In the genomic region with DNA sequence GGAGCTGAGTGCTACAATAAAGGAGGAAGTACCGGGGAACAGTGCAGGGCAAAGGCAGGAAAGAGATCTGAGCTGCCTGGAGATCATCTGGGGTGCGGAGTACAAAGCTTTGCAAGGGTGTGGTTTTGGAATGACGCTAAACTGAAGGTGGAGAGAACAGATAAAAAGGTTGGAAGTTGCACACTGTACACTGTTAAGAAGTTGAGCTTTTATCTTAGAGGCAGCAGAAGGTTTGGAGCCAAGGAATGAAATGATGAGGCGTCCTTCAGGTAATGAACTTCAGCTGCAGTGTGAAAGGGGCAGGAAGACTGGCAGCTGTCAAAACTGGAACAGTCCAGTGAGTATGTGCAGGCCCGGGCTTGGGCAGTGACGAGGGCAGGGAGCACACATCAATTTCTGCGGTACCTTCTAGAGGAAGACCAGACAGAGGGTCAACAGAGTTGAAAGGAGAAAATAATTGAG, we compare ENCODE assay signal across 16 cellular contexts. TPM values are rescaled to one million over a fixed set of nuclear protein-coding genes. Genes with fewer than 3 reads are reported as not detected.
DNase-seq lines count a peak whose midpoint lies in the region; ATAC-seq and TF ChIP-seq lines count a peak whose summit lies in the region.
"Had no signal": no experiment of that assay in that cellular context is flagged by ENCODE, and none has a peak within 500 bp of the region (broad histone marks: within the 10 kb centered on the region; RNA-seq: fewer than 3 reads in every experiment).

No MANE protein-coding gene starts in this region.

- CTCF ChIA-PET in SK-N-SH (lab: Yijun Ruan, JAX) = interaction anchor here (0.6 to 1.2 kb wide), 4 partner anchors 9 to 47 kb away, joined by 3 read pairs; no protein-coding TSS in a partner anchor
- CTCF ChIA-PET in PC-3 (lab: Charles Lee) = interaction anchor here (0.6 kb wide), 1 partner anchor 27 kb away, joined by 9 read pairs; no protein-coding TSS in a partner anchor

- DNase-seq in SK-N-SH (no peak), PC-3 (no peak), chondrocyte (ENCODE audit: low spot score) (no peak), nephron progenitor cell (no peak), A172 (ENCODE audit: low spot score) (no peak), SHP77 (lab: John Stamatoyannopoulos, UW) (no peak), NCI-H2196 treated with DMSO at 0.1 percent for 48 hours (lab: John Stamatoyannopoulos, UW; ENCODE audit: unreplicated experiment) (no peak)
- DNase-seq: activated CD4-positive, alpha-beta T cell treated with anti-CD3 and anti-CD28 coated beads, Interleukin-2, amount 50 U/mL, for 4 hours; activated gamma-delta T cell treated with Interleukin-2 at 50 U/mL for 16 hours; H7; heart left ventricle had no signal

- TF ChIP-seq CTCF in SK-N-SH (IDR thresholded peaks at IDR 0.05) (no peak), PC-3 (conservative IDR thresholded peaks at IDR 0.05; ENCODE audit: low read depth, low read length) (no peak), chondrocyte (IDR thresholded peaks at IDR 0.05) (no peak), nephron progenitor cell (IDR thresholded peaks at IDR 0.05) (no peak)

- H3K4me3 Mint-ChIP-seq in chondrocyte (ENCODE audit: unreplicated experiment) (no peak overlapping the region), nephron progenitor cell (no peak overlapping the region)

- no peak overlapping the region for H3K4me2 ChIP-seq in SK-N-SH
- no peak overlapping the region for H3K4me2 ChIP-seq in PC-3 (ENCODE audit: low read length)

- H2AFZ ChIP-seq in SK-N-SH (ENCODE audit: low read depth) = no peak overlapping the region
- no peak overlapping the region for H2AFZ ChIP-seq in PC-3 (ENCODE audit: low read length)

- WGBS in SK-N-SH (ENCODE audit: low lambda C conversion rate) = 93% methylated on average over 7 of the region's 7 CpGs

- H3K36me3 ChIP-seq in SK-N-SH (replicated peaks in 1 of 2; ENCODE audit: control insufficient read depth in 1 of 2, insufficient read depth in 2 of 2, low read length in 1 of 2) = peaks cover 74 to 90% of the 10 kb centered on the region in 2 experiments
- peaks cover 65% of the 10 kb centered on the region for H3K36me3 ChIP-seq in PC-3 (ENCODE audit: low read depth, low read length)

- H3K27me3 Mint-ChIP-seq in chondrocyte (ENCODE audit: low read depth) (no peaks in the 10 kb centered on the region), nephron progenitor cell (ENCODE audit: low read depth, poor library complexity) (peaks cover 2% of the 10 kb centered on the region)

- TSS peak; percentile 63 for BruUV-seq in PC-3 (replicated peaks; lab: Mats Ljungman, UMichigan)

- peaks cover 67% of the 10 kb centered on the region for H3K36me3 Mint-ChIP-seq in chondrocyte (ENCODE audit: low read depth)
- peaks cover 96% of the 10 kb centered on the region for H3K36me3 Mint-ChIP-seq in nephron progenitor cell (ENCODE audit: low read depth)

- H3K79me2 ChIP-seq in SK-N-SH (ENCODE audit: insufficient read depth) (peaks cover 11% of the 10 kb centered on the region; the same call in 1 of the 2 replicates), PC-3 (ENCODE audit: low read length) (no peaks in the 10 kb centered on the region)

- H3K27me3 ChIP-seq in SK-N-SH (ENCODE audit: insufficient read depth) = no peaks in the 10 kb centered on the region
- no peaks in the 10 kb centered on the region for H3K27me3 ChIP-seq in PC-3 (ENCODE audit: low read length)
- H3K27me3 ChIP-seq: heart left ventricle had no signal

- no peak for TF ChIP-seq RAD21 in SK-N-SH (IDR thresholded peaks at IDR 0.05; ENCODE audit: low read length)

- TF ChIP-seq EP300 in SK-N-SH (IDR thresholded peaks at IDR 0.05; ENCODE audit: borderline replicate concordance in 1 of 2, low read depth in 1 of 2, low read length in 1 of 2) = no peak

- H3K4me3 ChIP-seq in SK-N-SH (ENCODE audit: low read depth in 2 of 2, low read length in 1 of 2) (no peak overlapping the region), PC-3 (ENCODE audit: low read length) (no peak overlapping the region)
- H3K4me3 ChIP-seq: heart left ventricle, skin epidermis had no signal

- peaks cover 3% of the 10 kb centered on the region for H3K4me1 Mint-ChIP-seq in chondrocyte (ENCODE audit: low read depth)
- no peaks in the 10 kb centered on the region for H3K4me1 Mint-ChIP-seq in nephron progenitor cell

- H3K27ac Mint-ChIP-seq in chondrocyte (ENCODE audit: unreplicated experiment) (peak overlapping the region; percentile 42), nephron progenitor cell (peak overlapping the region; percentile 79)

- H3K9me3 ChIP-seq in SK-N-SH (no peaks in the 10 kb centered on the region), PC-3 (ENCODE audit: low read length) (no peaks in the 10 kb centered on the region)
- H3K9me3 ChIP-seq: heart left ventricle had no signal

- peaks cover 15% of the 10 kb centered on the region for H3F3A ChIP-seq in SK-N-SH (replicated peaks; ENCODE audit: insufficient read depth)
- H3F3A ChIP-seq in PC-3 (ENCODE audit: low read length, unreplicated experiment) = no peaks in the 10 kb centered on the region

- ATAC-seq in SK-N-SH treated with all-trans-retinoic acid at 6 μM for 48 hours (no peak), PC-3 (no peak)
- ATAC-seq: heart left ventricle had no signal

- H3K9ac ChIP-seq in SK-N-SH = no peak overlapping the region
- H3K9ac ChIP-seq in PC-3 (ENCODE audit: low read length) = no peak overlapping the region

- H3K27ac ChIP-seq in SK-N-SH (ENCODE audit: low read depth in 2 of 2, low read length in 1 of 2) (no peak overlapping the region), PC-3 (ENCODE audit: low read length) (no peak overlapping the region)
- H3K27ac ChIP-seq: heart left ventricle, skin epidermis had no signal

- no peaks in the 10 kb centered on the region; a peak in 1 of 4 replicates for H3K4me1 ChIP-seq in SK-N-SH (ENCODE audit: control insufficient read depth in 1 of 2, insufficient read depth in 2 of 2, low read depth in 1 of 2, low read length in 1 of 2)
- H3K4me1 ChIP-seq in PC-3 (ENCODE audit: insufficient read depth, low read length) = peaks cover 4% of the 10 kb centered on the region

- H4K20me1 ChIP-seq in SK-N-SH (ENCODE audit: insufficient read depth) = no peaks in the 10 kb centered on the region
- no peaks in the 10 kb centered on the region for H4K20me1 ChIP-seq in PC-3 (ENCODE audit: low read length)

- POLR2A ChIA-PET in SK-N-SH (lab: Yijun Ruan, JAX) = interaction anchor here (1.0 kb wide), 1 partner anchor 8 kb away, joined by 3 read pairs; no protein-coding TSS in a partner anchor
- POLR2A ChIA-PET in PC-3 (lab: Charles Lee; ENCODE audit: unreplicated experiment) = no interaction called here

- intact Hi-C loops in PC-3 (cut with micrococcal nuclease) = no loop called here

- H3K9me3 Mint-ChIP-seq in chondrocyte (ENCODE audit: low read depth) = no peaks in the 10 kb centered on the region
- no peaks in the 10 kb centered on the region for H3K9me3 Mint-ChIP-seq in nephron progenitor cell

- H3K9me2 ChIP-seq in SK-N-SH (no peaks in the 10 kb centered on the region), PC-3 (replicated peaks; ENCODE audit: low read length) (no peaks in the 10 kb centered on the region)

TF ChIP-seq in SK-N-SH, 30 proteins besides CTCF, POLR2A, EP300 and RAD21 (continues in another document):
- TF ChIP-seq, protein P1, sequence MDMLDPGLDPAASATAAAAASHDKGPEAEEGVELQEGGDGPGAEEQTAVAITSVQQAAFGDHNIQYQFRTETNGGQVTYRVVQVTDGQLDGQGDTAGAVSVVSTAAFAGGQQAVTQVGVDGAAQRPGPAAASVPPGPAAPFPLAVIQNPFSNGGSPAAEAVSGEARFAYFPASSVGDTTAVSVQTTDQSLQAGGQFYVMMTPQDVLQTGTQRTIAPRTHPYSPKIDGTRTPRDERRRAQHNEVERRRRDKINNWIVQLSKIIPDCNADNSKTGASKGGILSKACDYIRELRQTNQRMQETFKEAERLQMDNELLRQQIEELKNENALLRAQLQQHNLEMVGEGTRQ (IDR thresholded peaks at IDR 0.05; ENCODE audit: borderline replicate concordance, low read depth, low read length) = no peak

TF ChIP-seq in SK-N-SH treated with all-trans-retinoic acid at 6 μM for 48 hours, 23 proteins besides CTCF, POLR2A, EP300 and RAD21 (continues in another document):
- TF ChIP-seq TCF4 (CRISPR knock-in tag; IDR thresholded peaks at IDR 0.05; ENCODE audit: borderline replicate concordance) (no peak), ZFP3 (CRISPR knock-in tag; IDR thresholded peaks at IDR 0.05) (no peak), ZFP30 (CRISPR knock-in tag; IDR thresholded peaks at IDR 0.05) (no peak), OSR1 (CRISPR knock-in tag; IDR thresholded peaks at IDR 0.05) (no peak)

RNA-seq across cellular contexts. Expression of a gene that starts 7.2 kb away (rescaled TPM):
- 0.50 and 0.53 TPM in 2 replicates for polyA plus RNA-seq in SK-N-SH (2012; rRNA removed)
- polyA plus RNA-seq in SK-N-SH (2012; cell fraction: cytosol; rRNA removed) = 0.28 and 0.46 TPM in 2 replicates
- 1.2 and 1.3 TPM in 2 replicates for polyA plus RNA-seq in SK-N-SH (2012; cell fraction: nucleus; rRNA removed)
- total RNA-seq in PC-3 (2014; rRNA removed) (0.23 and 0.26 TPM in 2 replicates), chondrocyte (not detected in 3 replicates)
- 1.0 TPM in 1 of 2 replicates, not detected in the other for total RNA-seq in A172 (2014; rRNA removed; shearing (Covaris generic))
- total RNA-seq: cardiac septum had no signal

RNA-seq across cellular contexts. Expression of a gene that starts 14.9 kb away (rescaled TPM):
- 98.9 and 104 TPM in 2 replicates for polyA plus RNA-seq in SK-N-SH (2012; rRNA removed)
- polyA plus RNA-seq in SK-N-SH (2012; cell fraction: cytosol; rRNA removed) = 92.3 and 94.5 TPM in 2 replicates
- polyA plus RNA-seq in SK-N-SH (2012; cell fraction: nucleus; rRNA removed) = 80.5 and 94.4 TPM in 2 replicates
- 62.3 and 68.4 TPM in 2 replicates for total RNA-seq in PC-3 (2014; rRNA removed)
- 31.6 to 49.8 TPM (median 49.7 TPM) in 3 replicates for total RNA-seq in chondrocyte
- 265 and 288 TPM in 2 replicates for total RNA-seq in A172 (2014; rRNA removed; shearing (Covaris generic))

RNA-seq across cellular contexts. Expression of a gene that starts 15.2 kb away (rescaled TPM):
- polyA plus RNA-seq in SK-N-SH (2012; rRNA removed) = 9.6 and 11.4 TPM in 2 replicates
- 11.2 and 12.0 TPM in 2 replicates for polyA plus RNA-seq in SK-N-SH (2012; cell fraction: cytosol; rRNA removed)
- 19.5 and 19.8 TPM in 2 replicates for polyA plus RNA-seq in SK-N-SH (2012; cell fraction: nucleus; rRNA removed)
- total RNA-seq in PC-3 (2014; rRNA removed) (14.3 and 16.2 TPM in 2 replicates), chondrocyte (15.3 to 17.0 TPM (median 16.0 TPM) in 3 replicates)
- 35.9 and 43.0 TPM in 2 replicates for total RNA-seq in A172 (2014; rRNA removed; shearing (Covaris generic))

RNA-seq across cellular contexts. Expression of a gene that starts 35.0 kb away (rescaled TPM):
- 96.2 and 120 TPM in 2 replicates for polyA plus RNA-seq in SK-N-SH (2012; rRNA removed)
- 112 and 114 TPM in 2 replicates for polyA plus RNA-seq in SK-N-SH (2012; cell fraction: cytosol; rRNA removed)
- 106 and 122 TPM in 2 replicates for polyA plus RNA-seq in SK-N-SH (2012; cell fraction: nucleus; rRNA removed)
- total RNA-seq in PC-3 (2014; rRNA removed) = 239 and 325 TPM in 2 replicates
- 79.0 to 94.8 TPM (median 79.6 TPM) in 3 replicates for total RNA-seq in chondrocyte
- total RNA-seq in A172 (2014; rRNA removed; shearing (Covaris generic)) = 71.8 and 175 TPM in 2 replicates

RNA-seq across cellular contexts. Expression of a gene that starts 53.5 kb away (rescaled TPM):
- polyA plus RNA-seq in SK-N-SH (2012; rRNA removed) = 0.03 TPM in 1 of 2 replicates, not detected in the other
- 0.03 and 0.04 TPM in 2 replicates for polyA plus RNA-seq in SK-N-SH (2012; cell fraction: cytosol; rRNA removed)
- 0.04 and 0.23 TPM in 2 replicates for polyA plus RNA-seq in SK-N-SH (2012; cell fraction: nucleus; rRNA removed)
- not detected in 2 replicates for total RNA-seq in PC-3 (2014; rRNA removed)
- not detected in 3 replicates for total RNA-seq in chondrocyte
- not detected in 2 replicates for total RNA-seq in A172 (2014; rRNA removed; shearing (Covaris generic))
- total RNA-seq: cardiac septum, H7, M059J, subcutaneous adipose tissue had no signal
